ENCODE assay signal across 1 cellular context in genomic region chr1:100131623-100132022, GRCh38.
TF ChIP-seq lines count a peak whose summit lies in the region.

No MANE protein-coding gene starts in this region.

TF ChIP-seq in HepG2, 621 proteins besides CTCF, POLR2A, EP300 and RAD21:
- no peak for TF ChIP-seq TFAP4 (IDR thresholded peaks at IDR 0.05; ENCODE audit: borderline replicate concordance, low read depth)
- TF ChIP-seq ZNF331 (CRISPR knock-in tag; IDR thresholded peaks at IDR 0.05), result no peak
- no peak for TF ChIP-seq TERF1 (CRISPR knock-in tag; IDR thresholded peaks at IDR 0.05)
- TF ChIP-seq E2F1 (CRISPR knock-in tag; IDR thresholded peaks at IDR 0.05), result no peak
- no peak for TF ChIP-seq RARA (CRISPR knock-in tag; IDR thresholded peaks at IDR 0.05)
- no peak for TF ChIP-seq BHLHE40 (IDR thresholded peaks at IDR 0.05; ENCODE audit: low read length)
- TF ChIP-seq ZBTB14 (CRISPR knock-in tag; IDR thresholded peaks at IDR 0.05), result no peak
- TF ChIP-seq ZNF335 (CRISPR knock-in tag; IDR thresholded peaks at IDR 0.05), result no peak
- no peak for TF ChIP-seq ZNF10 (CRISPR knock-in tag; IDR thresholded peaks at IDR 0.05; ENCODE audit: borderline replicate concordance, low read depth)
- no peak for TF ChIP-seq SMC3 (IDR thresholded peaks at IDR 0.05; ENCODE audit: low read length)
- no peak for TF ChIP-seq MEIS1 (CRISPR knock-in tag; IDR thresholded peaks at IDR 0.05; ENCODE audit: borderline replicate concordance)
- no peak for TF ChIP-seq KDM3A (CRISPR knock-in tag; IDR thresholded peaks at IDR 0.05; ENCODE audit: low read depth)
- no peak for TF ChIP-seq KDM4B (CRISPR knock-in tag; IDR thresholded peaks at IDR 0.05)
- no peak for TF ChIP-seq ZFYVE20 (CRISPR knock-in tag; IDR thresholded peaks at IDR 0.05; ENCODE audit: borderline replicate concordance, low read depth)
- TF ChIP-seq ZBTB34 (CRISPR knock-in tag; IDR thresholded peaks at IDR 0.05), result no peak
- no peak for TF ChIP-seq ZNF414 (CRISPR knock-in tag; IDR thresholded peaks at IDR 0.05)
- TF ChIP-seq ZNF274 (CRISPR knock-in tag; IDR thresholded peaks at IDR 0.05), result no peak
- no peak for TF ChIP-seq ZNF737 (CRISPR knock-in tag; IDR thresholded peaks at IDR 0.05; ENCODE audit: borderline replicate concordance)
- no peak for TF ChIP-seq ZSCAN30 (CRISPR knock-in tag; IDR thresholded peaks at IDR 0.05)
TF ChIP-seq in HepG2: peak in this region for 0.
